Comparison of ENCODE assay signal across 18 cellular contexts in genomic region chr5:120124961-120125360, GRCh38.
"Had no signal": no experiment of that assay in that cellular context is flagged by ENCODE, and none has a peak within 500 bp of the region (broad histone marks: within the 10 kb centered on the region; RNA-seq: fewer than 3 reads in every experiment).

No MANE protein-coding gene starts in this region.

- H3K4me1 ChIP-seq: adrenal gland, testis had no signal

- H3K27me3 Mint-ChIP-seq: effector memory CD8-positive, alpha-beta T cell; naive B cell; progenitor cell of endocrine pancreas; stimulated activated memory B cell treated with anti-CD40 and anti-IgM and Interleukin-4, amounts not matched to agents 10 μg/mL and 1 μg/mL and 100 μg/mL, for 72 hours; type B pancreatic cell had no signal

- DNase-seq: activated CD4-positive, alpha-beta T cell treated with anti-CD3 and anti-CD28 coated beads, Interleukin-2, amount 50 U/mL, for 4 hours; activated effector memory CD4-positive, alpha-beta T cell treated with anti-CD3 and anti-CD28 coated beads, Interleukin-2, amount 50 U/mL, for 16 hours; activated T-cell treated with anti-CD3 and anti-CD28 coated beads, Interleukin-2, amount 50 U/mL, for 72 hours; adrenal gland; effector memory CD8-positive, alpha-beta T cell; islet precursor cell; naive B cell; stimulated activated CD4-positive, alpha-beta T cell treated with anti-CD3 and anti-CD28 coated beads, Interleukin-4, amount 100 ng/mL, for 24 hours; testis had no signal

- H3K4me1 Mint-ChIP-seq: naive B cell; neural crest cell; stimulated activated memory B cell treated with anti-CD40 and anti-IgM and Interleukin-4, amounts not matched to agents 10 μg/mL and 1 μg/mL and 100 μg/mL, for 72 hours had no signal

- H3K27ac Mint-ChIP-seq: activated naive CD4-positive, alpha-beta T cell treated with anti-CD3 and anti-CD28 coated beads, Interleukin-2, amount 50 U/mL, for 72 hours; activated T-cell treated with anti-CD3 and anti-CD28 coated beads, Interleukin-2, amount 50 U/mL, for 72 hours; effector memory CD8-positive, alpha-beta T cell; naive B cell; progenitor cell of endocrine pancreas; stimulated activated memory B cell treated with anti-CD40 and anti-IgM and Interleukin-4, amounts not matched to agents 10 μg/mL and 1 μg/mL and 100 μg/mL, for 72 hours; T-helper 2 cell treated with Interferon-gamma antibody and Interleukin-4, amounts not matched to agents 5 μg/mL and 100 μg/mL, for 36 hours; type B pancreatic cell had no signal

- ATAC-seq: activated naive CD4-positive, alpha-beta T cell treated with anti-CD3 and anti-CD28 coated beads, Interleukin-2, amount 50 U/mL, for 72 hours; activated T-cell treated with anti-CD3 and anti-CD28 coated beads, Interleukin-2, amount 50 U/mL, for 72 hours; effector memory CD8-positive, alpha-beta T cell; left lobe of liver; stimulated activated memory B cell treated with anti-CD40 and anti-IgM and Interleukin-4, amounts not matched to agents 10 μg/mL and 1 μg/mL and 100 μg/mL, for 72 hours had no signal

- H3K27me3 ChIP-seq: adrenal gland, hepatocyte, testis had no signal

- H3K9me3 ChIP-seq: adrenal gland, testis had no signal

- H3K4me3 ChIP-seq: adrenal gland, hepatocyte, skin epidermis, testis had no signal

- H3K79me2 ChIP-seq: hepatocyte had no signal

- H3K4me3 Mint-ChIP-seq: activated T-cell treated with anti-CD3 and anti-CD28 coated beads, Interleukin-2, amount 50 U/mL, for 72 hours; effector memory CD8-positive, alpha-beta T cell; naive B cell; neural crest cell; stimulated activated memory B cell treated with anti-CD40 and anti-IgM and Interleukin-4, amounts not matched to agents 10 μg/mL and 1 μg/mL and 100 μg/mL, for 72 hours; T-helper 2 cell treated with Interferon-gamma antibody and Interleukin-4, amounts not matched to agents 5 μg/mL and 100 μg/mL, for 36 hours; type B pancreatic cell had no signal

- H3K4me2 ChIP-seq: hepatocyte had no signal

- H3K36me3 Mint-ChIP-seq: activated naive CD4-positive, alpha-beta T cell treated with anti-CD3 and anti-CD28 coated beads, Interleukin-2, amount 50 U/mL, for 72 hours; naive B cell; stimulated activated memory B cell treated with anti-CD40 and anti-IgM and Interleukin-4, amounts not matched to agents 10 μg/mL and 1 μg/mL and 100 μg/mL, for 72 hours; type B pancreatic cell had no signal

- H3K27ac ChIP-seq: adrenal gland, hepatocyte, skin epidermis, testis had no signal

- H2AFZ ChIP-seq: hepatocyte had no signal

- H3K36me3 ChIP-seq: adrenal gland had no signal

- H3K9me3 Mint-ChIP-seq: stimulated activated memory B cell treated with anti-CD40 and anti-IgM and Interleukin-4, amounts not matched to agents 10 μg/mL and 1 μg/mL and 100 μg/mL, for 72 hours; type B pancreatic cell had no signal
